In the genomic region with DNA sequence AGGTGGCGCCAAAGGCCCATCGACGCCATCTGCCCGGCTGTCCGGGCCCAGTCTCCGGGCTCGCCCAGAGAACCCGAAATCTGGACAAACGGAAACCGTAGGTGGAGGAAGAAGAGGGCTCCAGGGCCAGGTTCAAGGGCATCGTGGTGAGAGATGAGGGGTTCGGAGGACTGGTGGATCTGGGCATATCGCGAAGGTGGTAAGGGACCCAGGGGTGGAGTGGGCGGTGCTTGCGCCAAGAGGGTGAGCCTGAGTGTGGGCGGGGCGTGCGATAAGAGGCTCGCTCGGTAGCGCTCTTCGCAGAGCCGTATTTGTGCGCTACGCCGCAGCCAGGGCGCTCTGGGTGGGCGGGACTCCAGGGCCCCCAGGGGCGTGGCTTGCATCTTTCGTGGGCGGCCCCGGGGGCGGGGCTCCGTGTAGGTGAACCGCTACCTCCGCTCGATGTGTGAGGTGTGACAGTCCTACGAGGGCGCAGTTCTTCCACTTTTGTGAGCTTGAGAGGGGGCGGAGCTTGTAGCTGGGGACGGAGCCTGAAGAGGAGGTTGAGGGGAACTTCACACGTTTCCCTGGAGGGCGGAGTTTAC, we compare ENCODE assay signal across 1 cellular context.
A peak's percentile ranks its signal among the peaks of the same experiment; 100 is the strongest.
TF ChIP-seq lines count a peak whose summit lies in the region.

No MANE protein-coding gene starts in this region.

TF ChIP-seq in HepG2, 621 proteins besides CTCF, POLR2A, EP300 and RAD21 (continued from another document and continues in another):
- TF ChIP-seq, protein P1, sequence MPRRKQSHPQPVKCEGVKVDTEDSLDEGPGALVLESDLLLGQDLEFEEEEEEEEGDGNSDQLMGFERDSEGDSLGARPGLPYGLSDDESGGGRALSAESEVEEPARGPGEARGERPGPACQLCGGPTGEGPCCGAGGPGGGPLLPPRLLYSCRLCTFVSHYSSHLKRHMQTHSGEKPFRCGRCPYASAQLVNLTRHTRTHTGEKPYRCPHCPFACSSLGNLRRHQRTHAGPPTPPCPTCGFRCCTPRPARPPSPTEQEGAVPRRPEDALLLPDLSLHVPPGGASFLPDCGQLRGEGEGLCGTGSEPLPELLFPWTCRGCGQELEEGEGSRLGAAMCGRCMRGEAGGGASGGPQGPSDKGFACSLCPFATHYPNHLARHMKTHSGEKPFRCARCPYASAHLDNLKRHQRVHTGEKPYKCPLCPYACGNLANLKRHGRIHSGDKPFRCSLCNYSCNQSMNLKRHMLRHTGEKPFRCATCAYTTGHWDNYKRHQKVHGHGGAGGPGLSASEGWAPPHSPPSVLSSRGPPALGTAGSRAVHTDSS (CRISPR knock-in tag; conservative IDR thresholded peaks at IDR 0.05) = no peak
- TF ChIP-seq ZFP37 (CRISPR knock-in tag; IDR thresholded peaks at IDR 0.05; ENCODE audit: borderline replicate concordance) = no peak
- 0 out of 2 replicates have a peak, but pooled peaks have one; percentile 29 for TF ChIP-seq BRD4 (CRISPR knock-in tag; IDR thresholded peaks at IDR 0.05)
- TF ChIP-seq ZNF292 (CRISPR knock-in tag; IDR thresholded peaks at IDR 0.05; ENCODE audit: borderline replicate concordance, low read depth) = no peak
- TF ChIP-seq MTF2 (CRISPR knock-in tag; IDR thresholded peaks at IDR 0.05; ENCODE audit: borderline replicate concordance) = no peak
- TF ChIP-seq NCOA2 (CRISPR knock-in tag; IDR thresholded peaks at IDR 0.05) = peak; percentile 9; the same call in 1 of the 2 replicates
- 0 out of 2 replicates have a peak, but pooled peaks have one; percentile 31 for TF ChIP-seq ZNF616 (CRISPR knock-in tag; IDR thresholded peaks at IDR 0.05; ENCODE audit: low read depth)
- TF ChIP-seq ZNF12 (CRISPR knock-in tag; IDR thresholded peaks at IDR 0.05) = peak; percentile 29; the same call in 1 of the 2 replicates
- TF ChIP-seq, protein P2, sequence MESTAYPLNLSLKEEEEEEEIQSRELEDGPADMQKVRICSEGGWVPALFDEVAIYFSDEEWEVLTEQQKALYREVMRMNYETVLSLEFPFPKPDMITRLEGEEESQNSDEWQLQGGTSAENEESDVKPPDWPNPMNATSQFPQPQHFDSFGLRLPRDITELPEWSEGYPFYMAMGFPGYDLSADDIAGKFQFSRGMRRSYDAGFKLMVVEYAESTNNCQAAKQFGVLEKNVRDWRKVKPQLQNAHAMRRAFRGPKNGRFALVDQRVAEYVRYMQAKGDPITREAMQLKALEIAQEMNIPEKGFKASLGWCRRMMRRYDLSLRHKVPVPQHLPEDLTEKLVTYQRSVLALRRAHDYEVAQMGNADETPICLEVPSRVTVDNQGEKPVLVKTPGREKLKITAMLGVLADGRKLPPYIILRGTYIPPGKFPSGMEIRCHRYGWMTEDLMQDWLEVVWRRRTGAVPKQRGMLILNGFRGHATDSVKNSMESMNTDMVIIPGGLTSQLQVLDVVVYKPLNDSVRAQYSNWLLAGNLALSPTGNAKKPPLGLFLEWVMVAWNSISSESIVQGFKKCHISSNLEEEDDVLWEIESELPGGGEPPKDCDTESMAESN (CRISPR knock-in tag; conservative IDR thresholded peaks at IDR 0.05) = peak; percentile 68
- no peak for TF ChIP-seq ADNP (CRISPR knock-in tag; IDR thresholded peaks at IDR 0.05)
- no peak for TF ChIP-seq SP1 (IDR thresholded peaks at IDR 0.05)
- TF ChIP-seq SP1 (CRISPR knock-in tag; IDR thresholded peaks at IDR 0.05) = peak; percentile 84
- TF ChIP-seq KMT2B (CRISPR knock-in tag; IDR thresholded peaks at IDR 0.05) = peak; percentile 21; the same call in 1 of the 2 replicates
- 0 out of 2 replicates have a peak, but pooled peaks have one; percentile 15 for TF ChIP-seq ZNF614 (CRISPR knock-in tag; IDR thresholded peaks at IDR 0.05; ENCODE audit: borderline replicate concordance)
- TF ChIP-seq, protein P3, sequence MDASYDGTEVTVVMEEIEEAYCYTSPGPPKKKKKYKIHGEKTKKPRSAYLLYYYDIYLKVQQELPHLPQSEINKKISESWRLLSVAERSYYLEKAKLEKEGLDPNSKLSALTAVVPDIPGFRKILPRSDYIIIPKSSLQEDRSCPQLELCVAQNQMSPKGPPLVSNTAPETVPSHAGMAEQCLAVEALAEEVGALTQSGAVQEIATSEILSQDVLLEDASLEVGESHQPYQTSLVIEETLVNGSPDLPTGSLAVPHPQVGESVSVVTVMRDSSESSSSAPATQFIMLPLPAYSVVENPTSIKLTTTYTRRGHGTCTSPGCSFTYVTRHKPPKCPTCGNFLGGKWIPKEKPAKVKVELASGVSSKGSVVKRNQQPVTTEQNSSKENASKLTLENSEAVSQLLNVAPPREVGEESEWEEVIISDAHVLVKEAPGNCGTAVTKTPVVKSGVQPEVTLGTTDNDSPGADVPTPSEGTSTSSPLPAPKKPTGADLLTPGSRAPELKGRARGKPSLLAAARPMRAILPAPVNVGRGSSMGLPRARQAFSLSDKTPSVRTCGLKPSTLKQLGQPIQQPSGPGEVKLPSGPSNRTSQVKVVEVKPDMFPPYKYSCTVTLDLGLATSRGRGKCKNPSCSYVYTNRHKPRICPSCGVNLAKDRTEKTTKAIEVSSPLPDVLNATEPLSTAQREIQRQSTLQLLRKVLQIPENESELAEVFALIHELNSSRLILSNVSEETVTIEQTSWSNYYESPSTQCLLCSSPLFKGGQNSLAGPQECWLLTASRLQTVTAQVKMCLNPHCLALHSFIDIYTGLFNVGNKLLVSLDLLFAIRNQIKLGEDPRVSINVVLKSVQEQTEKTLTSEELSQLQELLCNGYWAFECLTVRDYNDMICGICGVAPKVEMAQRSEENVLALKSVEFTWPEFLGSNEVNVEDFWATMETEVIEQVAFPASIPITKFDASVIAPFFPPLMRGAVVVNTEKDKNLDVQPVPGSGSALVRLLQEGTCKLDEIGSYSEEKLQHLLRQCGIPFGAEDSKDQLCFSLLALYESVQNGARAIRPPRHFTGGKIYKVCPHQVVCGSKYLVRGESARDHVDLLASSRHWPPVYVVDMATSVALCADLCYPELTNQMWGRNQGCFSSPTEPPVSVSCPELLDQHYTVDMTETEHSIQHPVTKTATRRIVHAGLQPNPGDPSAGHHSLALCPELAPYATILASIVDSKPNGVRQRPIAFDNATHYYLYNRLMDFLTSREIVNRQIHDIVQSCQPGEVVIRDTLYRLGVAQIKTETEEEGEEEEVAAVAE (CRISPR knock-in tag; IDR thresholded peaks at IDR 0.05; ENCODE audit: borderline replicate concordance) = no peak
- 0 out of 2 replicates have a peak, but pooled peaks have one; percentile 76 for TF ChIP-seq KDM3A (CRISPR knock-in tag; IDR thresholded peaks at IDR 0.05; ENCODE audit: low read depth)
- TF ChIP-seq THAP11 (CRISPR knock-in tag; IDR thresholded peaks at IDR 0.05) = peak; percentile 48; the same call in 1 of the 2 replicates
- TF ChIP-seq TSC22D2 (CRISPR knock-in tag; IDR thresholded peaks at IDR 0.05; ENCODE audit: borderline replicate concordance) = peak; percentile 71; the same call in 1 of the 2 replicates
- no peak for TF ChIP-seq ARHGAP35 (CRISPR knock-in tag; IDR thresholded peaks at IDR 0.05; ENCODE audit: borderline replicate concordance)
- peak; percentile 68; the same call in 1 of the 2 replicates for TF ChIP-seq JUN (CRISPR knock-in tag; IDR thresholded peaks at IDR 0.05)
- TF ChIP-seq, protein P4, sequence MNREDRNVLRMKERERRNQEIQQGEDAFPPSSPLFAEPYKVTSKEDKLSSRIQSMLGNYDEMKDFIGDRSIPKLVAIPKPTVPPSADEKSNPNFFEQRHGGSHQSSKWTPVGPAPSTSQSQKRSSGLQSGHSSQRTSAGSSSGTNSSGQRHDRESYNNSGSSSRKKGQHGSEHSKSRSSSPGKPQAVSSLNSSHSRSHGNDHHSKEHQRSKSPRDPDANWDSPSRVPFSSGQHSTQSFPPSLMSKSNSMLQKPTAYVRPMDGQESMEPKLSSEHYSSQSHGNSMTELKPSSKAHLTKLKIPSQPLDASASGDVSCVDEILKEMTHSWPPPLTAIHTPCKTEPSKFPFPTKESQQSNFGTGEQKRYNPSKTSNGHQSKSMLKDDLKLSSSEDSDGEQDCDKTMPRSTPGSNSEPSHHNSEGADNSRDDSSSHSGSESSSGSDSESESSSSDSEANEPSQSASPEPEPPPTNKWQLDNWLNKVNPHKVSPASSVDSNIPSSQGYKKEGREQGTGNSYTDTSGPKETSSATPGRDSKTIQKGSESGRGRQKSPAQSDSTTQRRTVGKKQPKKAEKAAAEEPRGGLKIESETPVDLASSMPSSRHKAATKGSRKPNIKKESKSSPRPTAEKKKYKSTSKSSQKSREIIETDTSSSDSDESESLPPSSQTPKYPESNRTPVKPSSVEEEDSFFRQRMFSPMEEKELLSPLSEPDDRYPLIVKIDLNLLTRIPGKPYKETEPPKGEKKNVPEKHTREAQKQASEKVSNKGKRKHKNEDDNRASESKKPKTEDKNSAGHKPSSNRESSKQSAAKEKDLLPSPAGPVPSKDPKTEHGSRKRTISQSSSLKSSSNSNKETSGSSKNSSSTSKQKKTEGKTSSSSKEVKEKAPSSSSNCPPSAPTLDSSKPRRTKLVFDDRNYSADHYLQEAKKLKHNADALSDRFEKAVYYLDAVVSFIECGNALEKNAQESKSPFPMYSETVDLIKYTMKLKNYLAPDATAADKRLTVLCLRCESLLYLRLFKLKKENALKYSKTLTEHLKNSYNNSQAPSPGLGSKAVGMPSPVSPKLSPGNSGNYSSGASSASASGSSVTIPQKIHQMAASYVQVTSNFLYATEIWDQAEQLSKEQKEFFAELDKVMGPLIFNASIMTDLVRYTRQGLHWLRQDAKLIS (CRISPR knock-in tag; IDR thresholded peaks at IDR 0.05) = 0 out of 2 replicates have a peak, but pooled peaks have one; percentile 23
- TF ChIP-seq CCDC6 (CRISPR knock-in tag; IDR thresholded peaks at IDR 0.05) = peak; percentile 75; the same call in 1 of the 2 replicates
- peak; percentile 25; the same call in 1 of the 2 replicates for TF ChIP-seq FOSL2 (CRISPR knock-in tag; IDR thresholded peaks at IDR 0.05)
- TF ChIP-seq, protein P5, sequence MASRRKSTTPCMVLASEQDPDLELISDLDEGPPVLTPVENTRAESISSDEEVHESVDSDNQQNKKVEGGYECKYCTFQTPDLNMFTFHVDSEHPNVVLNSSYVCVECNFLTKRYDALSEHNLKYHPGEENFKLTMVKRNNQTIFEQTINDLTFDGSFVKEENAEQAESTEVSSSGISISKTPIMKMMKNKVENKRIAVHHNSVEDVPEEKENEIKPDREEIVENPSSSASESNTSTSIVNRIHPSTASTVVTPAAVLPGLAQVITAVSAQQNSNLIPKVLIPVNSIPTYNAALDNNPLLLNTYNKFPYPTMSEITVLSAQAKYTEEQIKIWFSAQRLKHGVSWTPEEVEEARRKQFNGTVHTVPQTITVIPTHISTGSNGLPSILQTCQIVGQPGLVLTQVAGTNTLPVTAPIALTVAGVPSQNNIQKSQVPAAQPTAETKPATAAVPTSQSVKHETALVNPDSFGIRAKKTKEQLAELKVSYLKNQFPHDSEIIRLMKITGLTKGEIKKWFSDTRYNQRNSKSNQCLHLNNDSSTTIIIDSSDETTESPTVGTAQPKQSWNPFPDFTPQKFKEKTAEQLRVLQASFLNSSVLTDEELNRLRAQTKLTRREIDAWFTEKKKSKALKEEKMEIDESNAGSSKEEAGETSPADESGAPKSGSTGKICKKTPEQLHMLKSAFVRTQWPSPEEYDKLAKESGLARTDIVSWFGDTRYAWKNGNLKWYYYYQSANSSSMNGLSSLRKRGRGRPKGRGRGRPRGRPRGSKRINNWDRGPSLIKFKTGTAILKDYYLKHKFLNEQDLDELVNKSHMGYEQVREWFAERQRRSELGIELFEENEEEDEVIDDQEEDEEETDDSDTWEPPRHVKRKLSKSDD (CRISPR knock-in tag; IDR thresholded peaks at IDR 0.05; ENCODE audit: low read depth) = no peak
- TF ChIP-seq SIN3B (IDR thresholded peaks at IDR 0.05; ENCODE audit: low read length) = peak; percentile 71
- peak; percentile 65; the same call in 1 of the 2 replicates for TF ChIP-seq ZNF619 (CRISPR knock-in tag; IDR thresholded peaks at IDR 0.05)
- no peak for TF ChIP-seq ZNF674 (CRISPR knock-in tag; IDR thresholded peaks at IDR 0.05; ENCODE audit: low read depth)
- TF ChIP-seq, protein P6, sequence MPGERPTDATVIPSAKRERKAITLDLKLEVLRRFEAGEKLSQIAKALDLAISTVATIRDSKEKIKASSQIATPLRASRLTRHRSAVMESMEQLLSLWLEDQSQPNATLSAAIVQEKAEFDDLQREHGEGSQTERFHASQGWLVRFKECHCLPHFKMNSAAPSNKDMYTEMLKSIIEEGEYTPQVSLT (CRISPR knock-in tag; IDR thresholded peaks at IDR 0.05; ENCODE audit: borderline replicate concordance, low read depth) = 0 out of 2 replicates have a peak, but pooled peaks have one; percentile 25
- TF ChIP-seq, protein P7, sequence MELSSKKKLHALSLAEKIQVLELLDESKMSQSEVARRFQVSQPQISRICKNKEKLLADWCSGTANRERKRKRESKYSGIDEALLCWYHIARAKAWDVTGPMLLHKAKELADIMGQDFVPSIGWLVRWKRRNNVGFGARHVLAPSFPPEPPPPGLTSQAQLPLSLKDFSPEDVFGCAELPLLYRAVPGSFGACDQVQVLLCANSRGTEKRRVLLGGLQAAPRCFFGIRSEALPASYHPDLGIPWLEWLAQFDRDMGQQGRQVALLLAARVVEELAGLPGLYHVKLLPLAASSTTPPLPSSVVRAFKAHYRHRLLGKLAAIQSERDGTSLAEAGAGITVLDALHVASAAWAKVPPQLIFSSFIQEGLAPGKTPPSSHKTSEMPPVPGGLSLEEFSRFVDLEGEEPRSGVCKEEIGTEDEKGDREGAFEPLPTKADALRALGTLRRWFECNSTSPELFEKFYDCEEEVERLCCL (CRISPR knock-in tag; IDR thresholded peaks at IDR 0.05; ENCODE audit: borderline replicate concordance) = no peak
- TF ChIP-seq ZNF207 (IDR thresholded peaks at IDR 0.05; ENCODE audit: borderline replicate concordance) = no peak
- peak; percentile 97 for TF ChIP-seq ZNF501 (CRISPR knock-in tag; IDR thresholded peaks at IDR 0.05)
- no peak for TF ChIP-seq FOXJ3 (CRISPR knock-in tag; IDR thresholded peaks at IDR 0.05; ENCODE audit: borderline replicate concordance)
- TF ChIP-seq KAT8 (CRISPR knock-in tag; IDR thresholded peaks at IDR 0.05) = peak; percentile 33
- TF ChIP-seq, protein P8, sequence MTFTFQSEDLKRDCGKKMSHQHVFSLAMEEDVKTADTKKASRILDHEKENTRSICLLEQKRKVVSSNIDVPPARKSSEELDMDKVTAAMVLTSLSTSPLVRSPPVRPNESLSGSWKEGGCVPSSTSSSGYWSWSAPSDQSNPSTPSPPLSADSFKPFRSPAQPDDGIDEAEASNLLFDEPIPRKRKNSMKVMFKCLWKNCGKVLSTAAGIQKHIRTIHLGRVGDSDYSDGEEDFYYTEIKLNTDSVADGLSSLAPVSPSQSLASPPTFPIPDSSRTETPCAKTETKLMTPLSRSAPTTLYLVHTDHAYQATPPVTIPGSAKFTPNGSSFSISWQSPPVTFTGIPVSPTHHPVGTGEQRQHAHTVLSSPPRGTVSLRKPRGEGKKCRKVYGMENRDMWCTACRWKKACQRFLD (CRISPR knock-in tag; IDR thresholded peaks at IDR 0.05; ENCODE audit: borderline replicate concordance) = 0 out of 2 replicates have a peak, but pooled peaks have one; percentile 46
- 0 out of 2 replicates have a peak, but pooled peaks have one; percentile 43 for TF ChIP-seq PHF20 (CRISPR knock-in tag; IDR thresholded peaks at IDR 0.05)
